20 cellular contexts compared by ENCODE assay signal in the genomic region with DNA sequence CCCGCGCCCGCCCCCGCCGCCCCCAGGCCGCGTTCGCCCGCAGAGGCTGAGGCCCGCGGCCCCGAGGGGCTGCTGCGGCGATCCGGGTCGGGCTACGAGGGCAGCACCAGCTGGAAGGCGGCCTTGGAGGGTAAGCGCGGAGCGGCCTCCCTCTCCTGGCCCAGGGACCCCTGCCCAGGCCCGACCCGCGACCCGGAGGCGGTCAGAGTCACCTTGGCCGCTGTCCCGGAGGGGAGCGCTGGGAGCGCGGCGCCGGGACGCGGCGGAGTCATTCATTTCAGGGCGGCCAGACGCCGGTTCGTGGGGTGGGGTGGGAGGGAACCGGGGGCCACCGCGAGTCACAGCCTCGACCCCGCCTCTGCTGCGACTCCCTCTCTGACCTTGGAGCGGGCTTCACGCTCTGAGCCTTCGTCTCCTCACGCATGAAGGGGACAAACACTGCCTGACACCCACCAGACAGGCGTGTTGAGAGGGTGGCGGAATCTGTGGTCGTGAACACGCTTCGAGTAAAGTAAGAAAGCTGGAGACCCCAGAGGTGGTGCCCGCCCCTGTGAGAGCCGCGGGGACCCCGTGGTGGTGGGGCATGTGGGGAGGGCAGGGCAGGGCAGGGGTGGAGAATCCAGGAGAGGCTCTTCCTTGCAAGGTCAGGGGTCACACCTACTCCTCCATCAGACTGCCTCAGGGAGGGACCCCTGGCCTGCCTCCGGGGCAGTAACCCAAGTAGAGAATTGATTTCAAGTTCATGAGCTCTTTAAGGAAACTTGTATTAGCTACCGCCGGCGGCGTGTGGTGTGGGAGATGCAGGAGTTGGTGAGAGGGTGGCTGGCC. TPM values are rescaled to one million over a fixed set of nuclear protein-coding genes. Genes with fewer than 3 reads are reported as not detected.
DNase-seq lines count a peak whose midpoint lies in the region; ATAC-seq and TF ChIP-seq lines count a peak whose summit lies in the region.
"Had no signal": no experiment of that assay in that cellular context is flagged by ENCODE, and none has a peak within 500 bp of the region (broad histone marks: within the 10 kb centered on the region; RNA-seq: fewer than 3 reads in every experiment).

No MANE protein-coding gene starts in this region.

- H3K4me3 ChIP-seq in HEK293 (ENCODE audit: low read depth, low read length) (peak overlapping the region; percentile 11; the same call in 1 of the 2 replicates), choroid plexus epithelial cell (ENCODE audit: low read depth, low read length) (peak overlapping the region; percentile 14), skeletal muscle satellite cell (ENCODE audit: low read length) (no peak overlapping the region)
- H3K4me3 ChIP-seq: GM12878 had no signal

- H3K4me1 ChIP-seq in HEK293 (ENCODE audit: control insufficient read depth, insufficient read depth, low read length): no peaks in the 10 kb centered on the region
- no peaks in the 10 kb centered on the region for H3K4me1 ChIP-seq in skeletal muscle satellite cell (ENCODE audit: control insufficient read depth, insufficient read depth, low read length)

- POLR2A ChIA-PET in HEK293 (lab: Yijun Ruan, JAX): no interaction called here

- H3K9me3 ChIP-seq in HEK293 (ENCODE audit: control insufficient read depth, insufficient read depth, low read depth, low read length) (no peaks in the 10 kb centered on the region), skeletal muscle satellite cell (replicated peaks; ENCODE audit: low read length) (no peaks in the 10 kb centered on the region)

- peak overlapping the region; percentile 29 for H3K4me2 ChIP-seq in skeletal muscle satellite cell (ENCODE audit: low read length)

- H3K27ac ChIP-seq in HEK293 (ENCODE audit: extremely low read depth, low read depth, low read length): no peak overlapping the region

- H3K9ac ChIP-seq in skeletal muscle satellite cell (ENCODE audit: low read depth, low read length): no peak overlapping the region

- peaks cover 58% of the 10 kb centered on the region for H3K27me3 ChIP-seq in skeletal muscle satellite cell (ENCODE audit: control insufficient read depth, insufficient read depth, low read length)

- TF ChIP-seq CTCF in HEK293 (tag by site-specific recombination; IDR thresholded peaks at IDR 0.05) (no peak), choroid plexus epithelial cell (conservative IDR thresholded peaks at IDR 0.05; ENCODE audit: low read depth, low read length) (no peak)

- ATAC-seq in HG03095 (IDR thresholded peaks at IDR 0.05; ENCODE audit: unreplicated experiment): no peak
- ATAC-seq: activated T-helper 17 cell treated with anti-CD3 and anti-CD28 coated beads, Interleukin-2, amount 50 U/mL, for 72 hours; GM12878; natural killer cell had no signal

- CTCF ChIA-PET in HEK293 (lab: Yijun Ruan, JAX): interaction anchor here (1.4 kb wide), 1 partner anchor 94 kb away, joined by 3 read pairs; no protein-coding TSS in a partner anchor

- DNase-seq in choroid plexus epithelial cell (ENCODE audit: low read depth) (no peak), left kidney (ENCODE audit: low read depth, low spot score) (peak; percentile 48), D341Med (ENCODE audit: low spot score) (no peak)
- no peak for DNase-seq in activated naive CD4-positive, alpha-beta T cell treated with Interleukin-2 at 50 U/mL for 16 hours
- DNase-seq: activated B cell treated with CpG ODN at 0.5 μM for 24 hours, GDM1, KBM-7, natural killer cell, NCI-H1092 treated with DMSO at 0.1 percent for 48 hours, NCI-H2107, SIG-M5, T-helper 2 cell had no signal

- H3K36me3 ChIP-seq in HEK293 (ENCODE audit: control insufficient read depth in 2 of 2, insufficient read depth in 1 of 2, low read length in 2 of 2) (no peaks in the 10 kb centered on the region), skeletal muscle satellite cell (ENCODE audit: insufficient read depth, low read length) (no peaks in the 10 kb centered on the region)

TF ChIP-seq in HEK293, 187 proteins besides CTCF, POLR2A, EP300 and RAD21:
- TF ChIP-seq ZNF140 (tag by site-specific recombination; IDR thresholded peaks at IDR 0.05): no peak
- no peak for TF ChIP-seq ZNF677 (tag by site-specific recombination; IDR thresholded peaks at IDR 0.05)
- TF ChIP-seq, protein P1, sequence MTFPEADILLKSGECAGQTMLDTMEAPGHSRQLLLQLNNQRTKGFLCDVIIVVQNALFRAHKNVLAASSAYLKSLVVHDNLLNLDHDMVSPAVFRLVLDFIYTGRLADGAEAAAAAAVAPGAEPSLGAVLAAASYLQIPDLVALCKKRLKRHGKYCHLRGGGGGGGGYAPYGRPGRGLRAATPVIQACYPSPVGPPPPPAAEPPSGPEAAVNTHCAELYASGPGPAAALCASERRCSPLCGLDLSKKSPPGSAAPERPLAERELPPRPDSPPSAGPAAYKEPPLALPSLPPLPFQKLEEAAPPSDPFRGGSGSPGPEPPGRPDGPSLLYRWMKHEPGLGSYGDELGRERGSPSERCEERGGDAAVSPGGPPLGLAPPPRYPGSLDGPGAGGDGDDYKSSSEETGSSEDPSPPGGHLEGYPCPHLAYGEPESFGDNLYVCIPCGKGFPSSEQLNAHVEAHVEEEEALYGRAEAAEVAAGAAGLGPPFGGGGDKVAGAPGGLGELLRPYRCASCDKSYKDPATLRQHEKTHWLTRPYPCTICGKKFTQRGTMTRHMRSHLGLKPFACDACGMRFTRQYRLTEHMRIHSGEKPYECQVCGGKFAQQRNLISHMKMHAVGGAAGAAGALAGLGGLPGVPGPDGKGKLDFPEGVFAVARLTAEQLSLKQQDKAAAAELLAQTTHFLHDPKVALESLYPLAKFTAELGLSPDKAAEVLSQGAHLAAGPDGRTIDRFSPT (tag by site-specific recombination; IDR thresholded peaks at IDR 0.05): no peak
- no peak for TF ChIP-seq ZNF324 (tag by site-specific recombination; IDR thresholded peaks at IDR 0.05)

RNA-seq across cellular contexts. Expression of gene CLEC2L, which starts 0.7 kb away (rescaled TPM):
- total RNA-seq in skeletal muscle satellite cell (2012; rRNA removed): not detected in 2 replicates
- total RNA-seq: activated B cell treated with CpG ODN at 0.5 μM for 24 hours; activated CD8-positive, alpha-beta memory T cell treated with anti-CD3 and anti-CD28 coated beads for 36 hours; activated T-helper 17 cell treated with anti-CD3 and anti-CD28 coated beads, Interleukin-2, amount 50 U/mL, for 72 hours; GM12878; OCI-LY7; renal cortical epithelial cell had no signal

RNA-seq across cellular contexts. Expression of gene KLRG2, which starts 40.7 kb away (rescaled TPM):
- 0.22 TPM in 1 of 2 replicates, not detected in the other for total RNA-seq in skeletal muscle satellite cell (2012; rRNA removed)
- total RNA-seq: activated B cell treated with CpG ODN at 0.5 μM for 24 hours; activated T-helper 17 cell treated with anti-CD3 and anti-CD28 coated beads, Interleukin-2, amount 50 U/mL, for 72 hours; natural killer cell; OCI-LY7 had no signal
